ENCODE assay signal across 9 cellular contexts in the genomic region with DNA sequence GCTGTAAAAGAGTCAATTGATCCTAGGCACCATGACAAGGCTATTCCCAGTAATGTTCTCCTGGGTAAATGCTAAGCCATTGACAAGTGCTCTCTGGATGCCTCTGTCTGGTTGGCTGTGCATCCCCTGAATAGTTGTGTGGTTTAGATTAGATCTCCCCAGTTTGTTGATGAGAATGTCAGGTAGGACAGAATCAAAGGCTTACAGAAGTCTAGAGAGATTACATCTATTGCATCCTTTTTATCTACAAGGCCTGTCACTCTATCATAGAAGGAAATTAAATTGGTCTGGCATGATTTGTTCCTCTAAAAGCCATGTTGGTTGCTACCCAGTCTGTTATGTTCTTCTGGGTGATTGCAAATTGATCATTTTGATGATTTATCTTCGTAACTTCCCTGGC.
"Had no signal": no experiment of that assay in that cellular context is flagged by ENCODE, and none has a peak within 500 bp of the region (broad histone marks: within the 10 kb centered on the region; RNA-seq: fewer than 3 reads in every experiment).

No MANE protein-coding gene starts in this region.

- H3K27ac ChIP-seq: GM23248 had no signal

- H3K4me3 ChIP-seq: GM23248, GM23338, HAP-1 had no signal

- H3K9ac ChIP-seq: GM23248 had no signal

- H2AFZ ChIP-seq: GM23248, GM23338 had no signal

- H3K4me1 ChIP-seq: HAP-1 had no signal

- DNase-seq: GM23248, GOT3, H7, H9, HCEC 1CT, HFFc6 had no signal

- H3K36me3 ChIP-seq: HAP-1 had no signal

- ATAC-seq: GM23338, HCT116 had no signal

- H3K4me2 ChIP-seq: GM23338 had no signal

- H3K9me3 ChIP-seq: HAP-1 had no signal
